10 cellular contexts compared by ENCODE assay signal in the genomic region with DNA sequence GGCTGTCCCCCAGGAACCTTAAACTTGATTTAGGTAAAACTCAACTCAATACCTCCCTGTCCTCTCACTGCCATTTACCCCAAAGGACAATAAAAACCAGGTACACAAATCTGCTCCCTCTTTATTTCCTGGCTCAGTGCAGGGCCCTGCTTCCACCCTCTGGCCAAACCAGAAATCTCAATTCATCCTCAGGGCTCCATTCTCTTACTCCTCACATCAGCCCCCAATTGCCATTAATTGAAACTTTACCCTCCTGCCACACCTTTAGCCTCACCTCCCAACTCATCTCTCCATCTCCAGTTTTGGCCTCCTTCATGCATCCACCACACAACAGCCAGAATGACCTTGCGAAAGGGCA. TPM values are rescaled to one million over a fixed set of nuclear protein-coding genes. Genes with fewer than 3 reads are reported as not detected.
A peak's percentile ranks its signal among the peaks of the same experiment; 100 is the strongest.
DNase-seq lines count a peak whose midpoint lies in the region; ATAC-seq and TF ChIP-seq lines count a peak whose summit lies in the region.
"Had no signal": no experiment of that assay in that cellular context is flagged by ENCODE, and none has a peak within 500 bp of the region (broad histone marks: within the 10 kb centered on the region; RNA-seq: fewer than 3 reads in every experiment).

No MANE protein-coding gene starts in this region.

- no peak for TF ChIP-seq POLR2A in thyroid gland (IDR thresholded peaks at IDR 0.05)

- peak overlapping the region; percentile 89 for H3K9ac ChIP-seq in KMS-11

- H3K27ac Mint-ChIP-seq in activated CD8-positive, alpha-beta memory T cell treated with anti-CD3 and anti-CD28 coated beads, Interleukin-2, amount 10 ng/mL, durations not matched to agents 7 days and 5 days: peak overlapping the region; percentile 95

- peak overlapping the region; percentile 98 for H3K4me2 ChIP-seq in KMS-11

- intact Hi-C loops in thyroid gland (cut with DNase I): no loop called here

- H3K27ac ChIP-seq in KMS-11 (peak overlapping the region; percentile 93), foreskin keratinocyte (no peak overlapping the region), SJCRH30 (no peak overlapping the region), thyroid gland (peak overlapping the region in 1 of 3 donors; percentile 13)

- no peaks in the 10 kb centered on the region for H3K27me3 ChIP-seq in KMS-11 (ENCODE audit: insufficient read depth, low read depth)
- no peaks in the 10 kb centered on the region for H3K27me3 ChIP-seq in foreskin keratinocyte
- H3K27me3 ChIP-seq in SJCRH30: no peaks in the 10 kb centered on the region
- H3K27me3 ChIP-seq in thyroid gland: no peaks in the 10 kb centered on the region

- H3K9me3 ChIP-seq in SJCRH30 (replicated peaks): peaks cover 7% of the 10 kb centered on the region; the same call in 1 of the 2 replicates
- no peaks in the 10 kb centered on the region for H3K9me3 ChIP-seq in thyroid gland

- H3K36me3 ChIP-seq in KMS-11 (ENCODE audit: insufficient read depth) (no peaks in the 10 kb centered on the region), SJCRH30 (peaks cover 12% of the 10 kb centered on the region), thyroid gland (no peaks in the 10 kb centered on the region)

- TF ChIP-seq CTCF in KMS-11 (conservative IDR thresholded peaks at IDR 0.05; ENCODE audit: low read depth, low read length) (no peak), foreskin keratinocyte (conservative IDR thresholded peaks at IDR 0.05) (peak; percentile 15), thyroid gland (IDR thresholded peaks at IDR 0.05) (no peak)

- CTCF ChIA-PET in activated CD8-positive, alpha-beta memory T cell treated with anti-CD3 and anti-CD28 coated beads, Interleukin-2, amount 10 ng/mL, durations not matched to agents 7 days and 5 days (lab: Charles Lee): interaction anchor here (1.4 kb wide), 1 partner anchor 9 kb away, joined by 11 read pairs; no protein-coding TSS in a partner anchor

- WGBS in thyroid gland, 2 donors: 100% methylated on average over 1 of the region's 1 CpG

- H3K79me2 ChIP-seq in KMS-11 (ENCODE audit: insufficient read depth, low read depth): peaks cover 89% of the 10 kb centered on the region

- no peaks in the 10 kb centered on the region for H3K9me3 Mint-ChIP-seq in activated CD8-positive, alpha-beta memory T cell treated with anti-CD3 and anti-CD28 coated beads, Interleukin-2, amount 10 ng/mL, durations not matched to agents 7 days and 5 days (ENCODE audit: low read depth)

- H3K4me3 ChIP-seq in KMS-11 (IDR thresholded peaks at IDR 0.05; ENCODE audit: insufficient read depth, low read depth, low read length): no peak overlapping the region
- no peak overlapping the region for H3K4me3 ChIP-seq in SJCRH30
- H3K4me3 ChIP-seq in thyroid gland (replicated peaks in 1 of 3): no peak overlapping the region

- peaks cover 61% of the 10 kb centered on the region for H3K4me1 Mint-ChIP-seq in activated CD8-positive, alpha-beta memory T cell treated with anti-CD3 and anti-CD28 coated beads, Interleukin-2, amount 10 ng/mL, durations not matched to agents 7 days and 5 days

- H4K20me1 ChIP-seq in KMS-11 (ENCODE audit: insufficient read depth): no peaks in the 10 kb centered on the region

- ATAC-seq in activated CD8-positive, alpha-beta memory T cell treated with anti-CD3 and anti-CD28 coated beads, Interleukin-2, amount 10 ng/mL, durations not matched to agents 7 days and 5 days: no peak
- no peak for ATAC-seq in foreskin keratinocyte
- ATAC-seq in stimulated activated naive CD8-positive, alpha-beta T cell treated with anti-CD3 and anti-CD28 coated beads, Interleukin-15, Interleukin-2, amounts not matched to agents 100 U/mL and 50 U/mL, for 24 hours: peak; percentile 6

- no peak for DNase-seq in activated CD8-positive, alpha-beta memory T cell treated with anti-CD3 and anti-CD28 coated beads, Interleukin-2, amount 10 ng/mL, durations not matched to agents 7 days and 5 days
- no peak for DNase-seq in activated CD8-positive, alpha-beta memory T cell treated with anti-CD3 and anti-CD28 coated beads for 24 hours
- no peak for DNase-seq in foreskin keratinocyte
- DNase-seq in stimulated activated naive CD8-positive, alpha-beta T cell treated with anti-CD3 and anti-CD28 coated beads, Interleukin-15, Interleukin-2, amounts not matched to agents 100 U/mL and 50 U/mL, for 24 hours: no peak
- no peak for DNase-seq in SJCRH30
- DNase-seq in middle frontal gyrus (ENCODE audit: extremely low spot score, low spot score): no peak
- no peak for DNase-seq in thyroid gland
- DNase-seq: NK-92 treated with Interleukin-12 subunit alpha and Interleukin-12 subunit beta, amount 100 ng/mL, for 24 hours; T1000 had no signal

- H3K4me1 ChIP-seq in KMS-11 (ENCODE audit: low read depth, poor library complexity, severe bottlenecking): peaks cover 71% of the 10 kb centered on the region
- no peaks in the 10 kb centered on the region for H3K4me1 ChIP-seq in foreskin keratinocyte
- H3K4me1 ChIP-seq in SJCRH30: peaks cover 19% of the 10 kb centered on the region
- H3K4me1 ChIP-seq in thyroid gland: peaks cover 0 to 3% of the 10 kb centered on the region in 2 donors

- no peaks in the 10 kb centered on the region for H3K27me3 Mint-ChIP-seq in activated CD8-positive, alpha-beta memory T cell treated with anti-CD3 and anti-CD28 coated beads, Interleukin-2, amount 10 ng/mL, durations not matched to agents 7 days and 5 days

- H3K4me3 Mint-ChIP-seq in activated CD8-positive, alpha-beta memory T cell treated with anti-CD3 and anti-CD28 coated beads, Interleukin-2, amount 10 ng/mL, durations not matched to agents 7 days and 5 days: peak overlapping the region; percentile 80

- peaks cover 14% of the 10 kb centered on the region for H3K36me3 Mint-ChIP-seq in activated CD8-positive, alpha-beta memory T cell treated with anti-CD3 and anti-CD28 coated beads, Interleukin-2, amount 10 ng/mL, durations not matched to agents 7 days and 5 days

- peak overlapping the region; percentile 57 for H2AFZ ChIP-seq in KMS-11 (ENCODE audit: low read depth)

RNA-seq across cellular contexts. Expression of a gene that starts 10.5 kb away (rescaled TPM):
- total RNA-seq in activated CD8-positive, alpha-beta memory T cell treated with anti-CD3 and anti-CD28 coated beads, Interleukin-2, amount 10 ng/mL, durations not matched to agents 7 days and 5 days: 10 to 100 TPM; 25.9 to 33.1 TPM
- 15.9 and 16.5 TPM in 2 replicates for total RNA-seq in foreskin keratinocyte
- polyA plus RNA-seq in foreskin keratinocyte: 6.6 and 8.1 TPM in 2 replicates
- total RNA-seq in SJCRH30 (2014; rRNA removed; shearing (Covaris generic)): 27.1 and 31.4 TPM in 2 replicates
- total RNA-seq in thyroid gland: 10 to 100 TPM; 17.9 to 27.2 (median 25.9) TPM
